ENCODE assay signal across 8 cellular contexts in genomic region chr12:71662861-71663560, GRCh38. TPM values are rescaled to one million over a fixed set of nuclear protein-coding genes. Genes with fewer than 3 reads are reported as not detected.
A peak's percentile ranks its signal among the peaks of the same experiment; 100 is the strongest.
DNase-seq lines count a peak whose midpoint lies in the region; ATAC-seq and TF ChIP-seq lines count a peak whose summit lies in the region.

No MANE protein-coding gene starts in this region.

- peak overlapping the region; percentile 90 for H3K4me2 ChIP-seq in BLaER1

- H3K27ac ChIP-seq in BLaER1 = peak overlapping the region; percentile 86
- H3K27ac ChIP-seq in thoracic aorta = peak overlapping the region; percentile 93 to 96

- H3K4me1 ChIP-seq in BLaER1 = peaks cover 30% of the 10 kb centered on the region
- peaks cover 14 to 31% of the 10 kb centered on the region in 2 donors for H3K4me1 ChIP-seq in thoracic aorta (ENCODE audit: control insufficient read depth in 1 of 2, low read depth in 2 of 2)

- no peaks in the 10 kb centered on the region for H3K27me3 Mint-ChIP-seq in osteocyte (ENCODE audit: unreplicated experiment)

- H3K4me3 ChIP-seq in BLaER1 (peak overlapping the region; percentile 93), thoracic aorta (peak overlapping the region; percentile 86)

- TF ChIP-seq CTCF in osteocyte (IDR thresholded peaks at IDR 0.05) (no peak), thoracic aorta (IDR thresholded peaks at IDR 0.05) (no peak)

- ATAC-seq in GM19324 (IDR thresholded peaks at IDR 0.05; ENCODE audit: low FRiP score, unreplicated experiment) (peak; percentile 18), HG03457 (IDR thresholded peaks at IDR 0.05; ENCODE audit: unreplicated experiment) (peak; percentile 16), thoracic aorta (ENCODE audit: insufficient number of reproducible peaks, low FRiP score, low read depth) (no peak)

- H3K27ac Mint-ChIP-seq in osteocyte (ENCODE audit: unreplicated experiment) = peak overlapping the region; percentile 100

- DNase-seq in SIG-M5 (lab: John Stamatoyannopoulos, UW) = peak; percentile 26
- DNase-seq in activated naive CD4-positive, alpha-beta T cell (lab: John Stamatoyannopoulos, UW) = peak; percentile 60 to 66 (median 62)
- peak; percentile 37 for DNase-seq in globus pallidus (ENCODE audit: low spot score)
- DNase-seq in osteocyte (ENCODE audit: extremely low spot score, unreplicated experiment) = peak; percentile 88
- peak; percentile 24 for DNase-seq in thoracic aorta (ENCODE audit: low spot score)

- H3K36me3 Mint-ChIP-seq in osteocyte (ENCODE audit: unreplicated experiment) = peaks cover 16% of the 10 kb centered on the region

- peaks cover 39% of the 10 kb centered on the region for H4K20me1 ChIP-seq in BLaER1

- H3K27me3 ChIP-seq in BLaER1 (no peaks in the 10 kb centered on the region), thoracic aorta (replicated peaks; ENCODE audit: insufficient read depth) (no peaks in the 10 kb centered on the region)

- H3K36me3 ChIP-seq in BLaER1 (peaks cover 23% of the 10 kb centered on the region), thoracic aorta (peaks cover 18% of the 10 kb centered on the region)

- no peaks in the 10 kb centered on the region for H3K9me3 Mint-ChIP-seq in osteocyte (ENCODE audit: unreplicated experiment)

- H3K4me1 Mint-ChIP-seq in osteocyte (ENCODE audit: unreplicated experiment) = peaks cover 33% of the 10 kb centered on the region

- H3K4me3 Mint-ChIP-seq in osteocyte (ENCODE audit: unreplicated experiment) = peak overlapping the region; percentile 99

- H3K9me3 ChIP-seq in BLaER1 = no peaks in the 10 kb centered on the region
- H3K9me3 ChIP-seq in thoracic aorta = no peaks in the 10 kb centered on the region

- peak overlapping the region; percentile 95 for H3K9ac ChIP-seq in BLaER1

RNA-seq across cellular contexts. Expression of gene ZFC3H1, which starts 0.6 kb away (rescaled TPM):
- total RNA-seq in osteocyte (38.8 and 49.7 TPM in 2 replicates), thoracic aorta (100 to 1,000 TPM in 1 of 2 donors, 10 to 100 TPM in 1; 48.6 to 101 TPM)

RNA-seq across cellular contexts. Expression of gene THAP2, which starts 1.1 kb away (rescaled TPM):
- total RNA-seq in osteocyte (5.0 and 5.1 TPM in 2 replicates), thoracic aorta (1 to 10 TPM in 1 of 2 donors, under 1 TPM in 1; 0.95 to 5.9 TPM)

RNA-seq across cellular contexts. Expression of gene TMEM19, which starts 22.9 kb away (rescaled TPM):
- 28.0 and 32.5 TPM in 2 replicates for total RNA-seq in osteocyte
- total RNA-seq in thoracic aorta = 10 to 100 TPM; 18.4 to 39.4 TPM

Comparison
In these comparisons a context has a peak if more than half of its experiments do, and no peak if none do; other contexts are left out.
1. DNase-seq: peak in every context shown above with its lines; median percentile 88 in osteocyte; 62 in activated naive CD4-positive, alpha-beta T cell; 37 in globus pallidus; 26 in SIG-M5; 24 in thoracic aorta.